ENCODE assay signal across 10 cellular contexts in genomic region chr2:182763311-182763912, GRCh38. TPM values are rescaled to one million over a fixed set of nuclear protein-coding genes. Genes with fewer than 3 reads are reported as not detected.
DNase-seq lines count a peak whose midpoint lies in the region; ATAC-seq, FAIRE-seq and TF ChIP-seq lines count a peak whose summit lies in the region.
"Had no signal": no experiment of that assay in that cellular context is flagged by ENCODE, and none has a peak within 500 bp of the region (broad histone marks: within the 10 kb centered on the region; RNA-seq: fewer than 3 reads in every experiment).

No MANE protein-coding gene starts in this region.

- H3K4me2 ChIP-seq in H1 (ENCODE audit: insufficient read depth in 1 of 2, low read depth in 2 of 2, low read length in 2 of 2) (no peak overlapping the region), neural progenitor cell (no peak overlapping the region)

- H2BK120ac ChIP-seq in H1 (replicated peaks; ENCODE audit: low read depth, low read length) = no peak overlapping the region

- H3K56ac ChIP-seq in H1 (replicated peaks; ENCODE audit: insufficient read length, low read depth, low read length) = no peak overlapping the region

- H3K9ac ChIP-seq in H1 (replicated peaks in 1 of 4; ENCODE audit: extremely low read depth in 1 of 4, low read depth in 3 of 4, low read length in 3 of 4) = no peak overlapping the region
- no peak overlapping the region for H3K9ac ChIP-seq in neural progenitor cell

- peaks cover 2 to 59% (median 30%) of the 10 kb centered on the region in 4 experiments; a peak in 7 of 8 replicates for H3K36me3 ChIP-seq in H1 (ENCODE audit: control insufficient read depth in 2 of 4, insufficient read depth in 4 of 4, low read length in 3 of 4)
- peaks cover 12% of the 10 kb centered on the region for H3K36me3 ChIP-seq in neural progenitor cell
- H3K36me3 ChIP-seq in MG63 = peaks cover 43% of the 10 kb centered on the region

- H4K5ac ChIP-seq in H1 (ENCODE audit: insufficient read length, low read depth, low read length) = no peak overlapping the region

- TF ChIP-seq CTCF in H1 (IDR thresholded peaks at IDR 0.05; ENCODE audit: control extremely low read depth in 1 of 3, insufficient read depth in 1 of 3, low read depth in 1 of 3, low read length in 3 of 3) (peak in 2 of 3 experiments; percentile 64; a peak in 3 of 4 replicates), neural progenitor cell (IDR thresholded peaks at IDR 0.05) (peak; percentile 71)

- H3K23me2 ChIP-seq in H1 (ENCODE audit: low read depth, low read length) = no peaks in the 10 kb centered on the region

- H3K27me3 ChIP-seq in H1 (replicated peaks in 1 of 4; ENCODE audit: control insufficient read depth in 3 of 4, extremely low read depth in 1 of 4, insufficient read depth in 3 of 4, low read length in 3 of 4) (no peaks in the 10 kb centered on the region), neural progenitor cell (no peaks in the 10 kb centered on the region), MG63 (no peaks in the 10 kb centered on the region)

- no peak overlapping the region for H3K27ac Mint-ChIP-seq in neural progenitor cell
- H3K27ac Mint-ChIP-seq: IgD-negative memory B cell, memory B cell had no signal

- H3K4me3 ChIP-seq in H1 (ENCODE audit: extremely low read depth in 1 of 4, insufficient read depth in 2 of 4, low read depth in 3 of 4, low read length in 4 of 4) (no peak overlapping the region), neural progenitor cell (no peak overlapping the region), MG63 (no peak overlapping the region)

- no peak for TF ChIP-seq EP300 in H1 (IDR thresholded peaks at IDR 0.05; ENCODE audit: borderline replicate concordance in 1 of 2, low read depth in 2 of 2, low read length in 2 of 2)

- H3K9me3 ChIP-seq in H1 (ENCODE audit: insufficient read depth in 2 of 2, low read depth in 1 of 2, low read length in 1 of 2) = no peaks in the 10 kb centered on the region
- no peaks in the 10 kb centered on the region for H3K9me3 ChIP-seq in neural progenitor cell (ENCODE audit: low read depth)
- H3K9me3 ChIP-seq in MG63 = no peaks in the 10 kb centered on the region

- H2AFZ ChIP-seq in H1 (ENCODE audit: low read length) (no peak overlapping the region), neural progenitor cell (replicated peaks) (no peak overlapping the region)

- H2BK12ac ChIP-seq in H1 (ENCODE audit: low read depth, low read length) = no peak overlapping the region

- WGBS in H1 (ENCODE audit: extremely low coverage in 1 of 2, insufficient coverage in 1 of 2, insufficient read length in 1 of 2, insufficient replicate concordance in 2 of 2, low coverage in 1 of 2, low lambda C conversion rate in 2 of 2, missing lambda C conversion rate in 1 of 2), 2 experiments = 80% methylated on average over 11 of the region's 11 CpGs; no CpG with 5 or more reads in 1 of the 2 experiments

- no peak overlapping the region for H2AK5ac ChIP-seq in H1 (ENCODE audit: low read depth, low read length)

- H3K27ac ChIP-seq in H1 (ENCODE audit: low read depth, low read length) (no peak overlapping the region), neural progenitor cell (no peak overlapping the region)

- no peaks in the 10 kb centered on the region for H3K4me1 Mint-ChIP-seq in neural progenitor cell

- peaks cover 2% of the 10 kb centered on the region for H3K9me3 Mint-ChIP-seq in neural progenitor cell

- no peak overlapping the region for H2BK5ac ChIP-seq in H1 (ENCODE audit: low read depth, low read length)

- H3K79me2 ChIP-seq in H1 (ENCODE audit: control insufficient read depth in 1 of 2, insufficient read depth in 2 of 2, low read length in 2 of 2) (no peaks in the 10 kb centered on the region), neural progenitor cell (ENCODE audit: low read depth) (peaks cover 2% of the 10 kb centered on the region)

- no peak overlapping the region for H3K4ac ChIP-seq in H1 (replicated peaks; ENCODE audit: insufficient read length, low read depth, low read length)

- H3K36me3 Mint-ChIP-seq in neural progenitor cell = peaks cover 24% of the 10 kb centered on the region

- DNase-seq in COR-L47 (lab: John Stamatoyannopoulos, UW) = peak; percentile 18
- peak; percentile 27 for DNase-seq in H4 (ENCODE audit: low spot score)
- DNase-seq in NCI-H510A treated with DMSO at 0.1 percent for 48 hours (lab: John Stamatoyannopoulos, UW) = peak; percentile 90
- no peak for DNase-seq in H1 (ENCODE audit: low read depth in 1 of 2, low spot score in 2 of 2)
- DNase-seq in neural progenitor cell (ENCODE audit: low spot score) = peak; percentile 74
- no peak for DNase-seq in activated naive CD4-positive, alpha-beta T cell (lab: John Stamatoyannopoulos, UW)
- no peak for DNase-seq in MG63

- no peak overlapping the region for H3K14ac ChIP-seq in H1 (ENCODE audit: insufficient read length)

- FAIRE-seq in H1 (lab: Jason Lieb, UNC) = peak; percentile 78

- POLR2A ChIA-PET in H1 (lab: Charles Lee; ENCODE audit: partially characterized antibody) = no interaction called here

- H3K79me1 ChIP-seq in H1 (ENCODE audit: low read depth, low read length) = no peaks in the 10 kb centered on the region; the same call in 1 of the 2 replicates

- ATAC-seq in HG03565 (IDR thresholded peaks at IDR 0.05; ENCODE audit: unreplicated experiment) = no peak

- TF ChIP-seq RAD21 in H1 (IDR thresholded peaks at IDR 0.05 in 1 of 2, conservative IDR thresholded peaks at IDR 0.05 in 1 of 2; ENCODE audit: low read depth in 2 of 2, low read length in 2 of 2) = peak; percentile 40 to 59; a peak in 3 of 4 replicates

- no peak overlapping the region for H2BK15ac ChIP-seq in H1 (ENCODE audit: low read length)

- no peak overlapping the region for H3K23ac ChIP-seq in H1 (ENCODE audit: insufficient read length)

- no peak overlapping the region for H3K18ac ChIP-seq in H1 (ENCODE audit: extremely low read depth, low read length)

- H4K20me1 ChIP-seq in H1 (replicated peaks in 1 of 2; ENCODE audit: control insufficient read depth in 1 of 2, insufficient read depth in 2 of 2, low read length in 2 of 2) (no peaks in the 10 kb centered on the region), neural progenitor cell (ENCODE audit: low read depth) (no peaks in the 10 kb centered on the region)

- no peak overlapping the region for H3K4me3 Mint-ChIP-seq in neural progenitor cell
- H3K4me3 Mint-ChIP-seq: IgD-negative memory B cell, memory B cell had no signal

- no peaks in the 10 kb centered on the region for H3K27me3 Mint-ChIP-seq in neural progenitor cell (ENCODE audit: insufficient read depth, low read depth)
- H3K27me3 Mint-ChIP-seq: IgD-negative memory B cell, memory B cell had no signal

- no peak overlapping the region for H4K91ac ChIP-seq in H1 (replicated peaks; ENCODE audit: insufficient read length, low read length)

- no peak overlapping the region for H2BK20ac ChIP-seq in H1 (ENCODE audit: low read length)

- CTCF ChIA-PET in H1 (lab: Charles Lee; ENCODE audit: partially characterized antibody) = interaction anchor here (0.7 to 6.9 kb wide), 35 partner anchors 9 to 410 kb away, joined by 3 to 65 read pairs (median 4); no protein-coding TSS in a partner anchor

- H3K4me1 ChIP-seq in H1 (replicated peaks in 1 of 4; ENCODE audit: control insufficient read depth in 3 of 4, insufficient read depth in 4 of 4, low read length in 3 of 4) (no peaks in the 10 kb centered on the region), neural progenitor cell (peaks cover 10% of the 10 kb centered on the region)

- peaks cover 15% of the 10 kb centered on the region for H3F3A ChIP-seq in neural progenitor cell (ENCODE audit: low read depth)

- no peak for TF ChIP-seq POLR2A in H1 (IDR thresholded peaks at IDR 0.05; ENCODE audit: control extremely low read depth in 1 of 2, low read depth in 2 of 2, low read length in 2 of 2)

- no peak overlapping the region for H4K8ac ChIP-seq in H1 (ENCODE audit: extremely low read depth, insufficient read depth, low read length)

TF ChIP-seq in H1, 55 proteins besides CTCF, POLR2A, EP300 and RAD21 (continues in another document):
- TF ChIP-seq SIRT6 (IDR thresholded peaks at IDR 0.05; ENCODE audit: low read length) (no peak), PHF8 (conservative IDR thresholded peaks at IDR 0.05; ENCODE audit: low read depth, low read length) (no peak), HDAC6 (IDR thresholded peaks at IDR 0.05; ENCODE audit: low read depth, low read length) (no peak), CHD1 (IDR thresholded peaks at IDR 0.05; ENCODE audit: low read depth, low read length) (no peak), CEBPB (IDR thresholded peaks at IDR 0.05; ENCODE audit: low read depth, low read length) (no peak), TAF1 (IDR thresholded peaks at IDR 0.05; ENCODE audit: low read depth, low read length) (no peak), CREB1 (IDR thresholded peaks at IDR 0.05) (no peak), USF2 (IDR thresholded peaks at IDR 0.05; ENCODE audit: low read length) (no peak), JUN (IDR thresholded peaks at IDR 0.05; ENCODE audit: low read depth, low read length) (no peak), RFX5 (IDR thresholded peaks at IDR 0.05; ENCODE audit: borderline replicate concordance, low read depth, low read length) (no peak), CBX5 (IDR thresholded peaks at IDR 0.05; ENCODE audit: low read depth, low read length) (no peak), SP2 (IDR thresholded peaks at IDR 0.05; ENCODE audit: low read length) (no peak), TBP (IDR thresholded peaks at IDR 0.05; ENCODE audit: low read depth, low read length) (no peak), SP4 (IDR thresholded peaks at IDR 0.05; ENCODE audit: low read length) (no peak)

RNA-seq across cellular contexts. Expression of gene DNAJC10, which starts 47.4 kb away (rescaled TPM):
- 62.9 and 79.5 TPM in 2 replicates for total RNA-seq in H4 (2014; rRNA removed; shearing (Covaris generic))
- total RNA-seq in H1 (2021; fragmentation: NEBNext Ultra II Directional; extraction: Animal tissue kit (Norgen Biotek cat#: 25700)) = 121 and 128 TPM in 2 replicates
- polyA plus RNA-seq in H1 (2011; rRNA removed) = 13.4 and 23.2 TPM in 2 replicates
- 29.8 TPM for polyA plus RNA-seq in H1 (2011; cell fraction: cytosol; rRNA removed)
- polyA plus RNA-seq in H1 (2011; cell fraction: nucleus; rRNA removed) = 13.3 TPM
- 33.6 to 77.3 TPM (median 43.3 TPM) in 4 replicates for polyA plus RNA-seq in H1 (2012, experiment 1 of 2)
- 3.0 TPM for polyA plus RNA-seq in H1 (2012, experiment 2 of 2)
- polyA plus RNA-seq in H1 (2013, experiment 1 of 2) = 66.2 TPM
- polyA plus RNA-seq in H1 (2013, experiment 2 of 2) = 74.4 TPM
- 31.3 and 58.9 TPM in 2 replicates for polyA minus RNA-seq in H1 (2011; rRNA and poly(A)+ RNA removed)
- polyA minus RNA-seq in H1 (2011; cell fraction: cytosol; rRNA and poly(A)+ RNA removed) = 30.5 TPM
- polyA minus RNA-seq in H1 (2011; cell fraction: nucleus; rRNA and poly(A)+ RNA removed) = 46.0 TPM
- total RNA-seq in neural progenitor cell (ENCODE audit: low replicate concordance) = 90.6 and 174 TPM in 2 replicates
- 84.5 and 86.0 TPM in 2 replicates for total RNA-seq in MG63 (2014; rRNA removed; shearing (Covaris generic); ENCODE audit: low replicate concordance)

Comparison
In these comparisons a context has a peak if more than half of its experiments do, and no peak if none do; other contexts are left out.
1. DNase-seq: peak in COR-L47 (single experiment), H4 (single experiment), NCI-H510A treated with DMSO at 0.1 percent for 48 hours (single experiment) and neural progenitor cell (single experiment); none in H1 (0 of 2), activated naive CD4-positive, alpha-beta T cell (0 of 4) and MG63 (single experiment).